In genomic region chr10:96756111-96756903, GRCh38 we compare ENCODE assay signal across 23 cellular contexts. TPM values are rescaled to one million over a fixed set of nuclear protein-coding genes. Genes with fewer than 3 reads are reported as not detected.
DNase-seq lines count a peak whose midpoint lies in the region; ATAC-seq, FAIRE-seq and TF ChIP-seq lines count a peak whose summit lies in the region.
"Had no signal": no experiment of that assay in that cellular context is flagged by ENCODE, and none has a peak within 500 bp of the region (broad histone marks: within the 10 kb centered on the region; RNA-seq: fewer than 3 reads in every experiment).

No MANE protein-coding gene starts in this region.

- TF ChIP-seq POLR2A in testis (IDR thresholded peaks at IDR 0.05): no peak

- H3K9ac ChIP-seq in BLaER1 treated with 17β-estradiol and CSF1 and Interleukin-3, amounts not matched to agents 10 nM and 100 nM: peak overlapping the region in 6 of 11 experiments; percentile 12 to 76 (median 66); a peak in 11 of 22 replicates
- no peak overlapping the region for H3K9ac ChIP-seq in MM.1S (ENCODE audit: low read length)

- peaks cover 0 to 10% (median 0%) of the 10 kb centered on the region in 11 experiments; a peak in 2 of 22 replicates for H4K20me1 ChIP-seq in BLaER1 treated with 17β-estradiol and CSF1 and Interleukin-3, amounts not matched to agents 10 nM and 100 nM
- H4K20me1 ChIP-seq in MM.1S (ENCODE audit: insufficient read depth, low read length): no peaks in the 10 kb centered on the region

- H3K27ac ChIP-seq in BLaER1 treated with 17β-estradiol and CSF1 and Interleukin-3, amounts not matched to agents 10 nM and 100 nM: peak overlapping the region in 10 of 11 experiments; percentile 43 to 91 (median 80); a peak in 20 of 22 replicates
- H3K27ac ChIP-seq in MM.1S (ENCODE audit: low read length) (no peak overlapping the region), testis (no peak overlapping the region)
- H3K27ac ChIP-seq: HL-60, neutrophil had no signal

- H3K4me3 Mint-ChIP-seq in naive B cell: peak overlapping the region; percentile 6 to 84 (median 63)
- H3K4me3 Mint-ChIP-seq: activated CD4-positive, alpha-beta memory T cell treated with anti-CD3 and anti-CD28 coated beads, Interleukin-2, amount 10 ng/mL, durations not matched to agents 7 days and 5 days; H9 had no signal

- H3K4me1 ChIP-seq in BLaER1 treated with 17β-estradiol and CSF1 and Interleukin-3, amounts not matched to agents 10 nM and 100 nM: peaks cover 61 to 98% (median 89%) of the 10 kb centered on the region in 10 experiments
- H3K4me1 ChIP-seq in MM.1S (ENCODE audit: low read length) (peaks cover 23% of the 10 kb centered on the region), testis (no peaks in the 10 kb centered on the region)

- no peaks in the 10 kb centered on the region for H3K36me3 Mint-ChIP-seq in naive B cell

- H3K27me3 Mint-ChIP-seq in naive B cell: no peaks in the 10 kb centered on the region

- peak overlapping the region; percentile 84 to 98 (median 93) for H3K27ac Mint-ChIP-seq in naive B cell
- H3K27ac Mint-ChIP-seq: activated CD4-positive, alpha-beta memory T cell treated with anti-CD3 and anti-CD28 coated beads, Interleukin-2, amount 10 ng/mL, durations not matched to agents 7 days and 5 days had no signal

- peaks cover 0 to 16% (median 0%) of the 10 kb centered on the region in 11 experiments; a peak in 6 of 22 replicates for H3K36me3 ChIP-seq in BLaER1 treated with 17β-estradiol and CSF1 and Interleukin-3, amounts not matched to agents 10 nM and 100 nM
- no peaks in the 10 kb centered on the region for H3K36me3 ChIP-seq in MM.1S (replicated peaks; ENCODE audit: insufficient read depth, low read length)
- no peaks in the 10 kb centered on the region for H3K36me3 ChIP-seq in testis (ENCODE audit: low read depth, missing control alignments)
- H3K36me3 ChIP-seq: neutrophil had no signal

- peaks cover 9% of the 10 kb centered on the region for H3F3A ChIP-seq in MM.1S (ENCODE audit: insufficient read depth, low read length)

- H3K79me2 ChIP-seq in MM.1S (ENCODE audit: low read length): no peaks in the 10 kb centered on the region

- peak overlapping the region; percentile 65 to 88 (median 78) for H3K4me2 ChIP-seq in BLaER1 treated with 17β-estradiol and CSF1 and Interleukin-3, amounts not matched to agents 10 nM and 100 nM
- peak overlapping the region; percentile 12; the same call in 1 of the 2 replicates for H3K4me2 ChIP-seq in MM.1S (ENCODE audit: low read depth, low read length)

- DNase-seq in GM18507 (ENCODE audit: extremely low spot score, insufficient read length, low read depth) (no peak), MM.1S (peak; percentile 72), naive B cell (no peak), testis (no peak), HuH-7.5 (ENCODE audit: low spot score) (no peak), DMS153 (lab: John Stamatoyannopoulos, UW) (no peak), NCI-H2029 treated with DMSO at 0.1 percent for 48 hours (lab: John Stamatoyannopoulos, UW) (no peak)
- DNase-seq: ACHN; activated CD4-positive, alpha-beta memory T cell treated with anti-CD3 and anti-CD28 coated beads, Interleukin-2, amount 10 ng/mL, durations not matched to agents 7 days and 5 days; activated effector memory CD4-positive, alpha-beta T cell treated with Interleukin-2 at 50 U/mL for 16 hours; activated T-cell treated with anti-CD3 and anti-CD28 coated beads for 4 hours; C1 segment of cervical spinal cord; Calu3; H9; kidney glomerular epithelial cell; NCI-H82; SHP77 treated with DMSO at 0.1 percent for 48 hours; stimulated activated CD4-positive, alpha-beta T cell treated with anti-CD3 and anti-CD28 coated beads, Interleukin-1b, Interleukin-23, amount 100 ng/mL, for 48 hours had no signal

- TF ChIP-seq CTCF in MM.1S (IDR thresholded peaks at IDR 0.05; ENCODE audit: low read length): no peak
- TF ChIP-seq CTCF in testis (IDR thresholded peaks at IDR 0.05): no peak

- H3K4me1 Mint-ChIP-seq in naive B cell: peaks cover 61 to 84% (median 81%) of the 10 kb centered on the region in 3 donors
- H3K4me1 Mint-ChIP-seq: H9 had no signal

- peak; percentile 77 to 80 for ATAC-seq in naive B cell (ENCODE audit: low read depth in 2 of 2)

- no peak overlapping the region for H2AFZ ChIP-seq in MM.1S (ENCODE audit: low read length)

- 91 to 92% methylated on average over 5 of the region's 5 CpGs for WGBS in testis, 2 donors

- peak; percentile 59 for FAIRE-seq in GM18507 (lab: Jason Lieb, UNC)
- FAIRE-seq: urothelium cell line had no signal

- H3K9me3 ChIP-seq in BLaER1 treated with 17β-estradiol and CSF1 and Interleukin-3, amounts not matched to agents 10 nM and 100 nM (replicated peaks in 1 of 11): peaks cover 0 to 12% (median under 1%) of the 10 kb centered on the region in 11 experiments; a peak in 9 of 22 replicates
- no peaks in the 10 kb centered on the region for H3K9me3 ChIP-seq in MM.1S (replicated peaks; ENCODE audit: insufficient read depth, low read length)
- no peaks in the 10 kb centered on the region for H3K9me3 ChIP-seq in testis
- H3K9me3 ChIP-seq: neutrophil had no signal

- no peaks in the 10 kb centered on the region for H3K9me3 Mint-ChIP-seq in naive B cell
- H3K9me3 Mint-ChIP-seq: activated CD4-positive, alpha-beta memory T cell treated with anti-CD3 and anti-CD28 coated beads, Interleukin-2, amount 10 ng/mL, durations not matched to agents 7 days and 5 days; H9 had no signal

- intact Hi-C loops in testis (cut with DNase I; ENCODE audit: low total_unique reads): no loop called here

- H3K4me3 ChIP-seq in BLaER1 treated with 17β-estradiol and CSF1 and Interleukin-3, amounts not matched to agents 10 nM and 100 nM: no peak overlapping the region
- H3K4me3 ChIP-seq in MM.1S (ENCODE audit: low read length): no peak overlapping the region
- H3K4me3 ChIP-seq in testis: no peak overlapping the region
- H3K4me3 ChIP-seq: lung had no signal

- H3K27me3 ChIP-seq in BLaER1 treated with 17β-estradiol and CSF1 and Interleukin-3, amounts not matched to agents 10 nM and 100 nM: no peaks in the 10 kb centered on the region
- H3K27me3 ChIP-seq in MM.1S (replicated peaks; ENCODE audit: insufficient read depth, low read length) (no peaks in the 10 kb centered on the region), testis (no peaks in the 10 kb centered on the region)
- H3K27me3 ChIP-seq: neutrophil had no signal

- no peaks in the 10 kb centered on the region for H3K9me2 ChIP-seq in MM.1S (replicated peaks; ENCODE audit: insufficient read depth, low read length)

RNA-seq across cellular contexts. Expression of gene PIK3AP1, which starts 36.0 kb away (rescaled TPM):
- polyA plus RNA-seq in naive B cell (ENCODE audit: low read depth in 6 of 6): 100 to 1,000 TPM; 153 to 247 (median 170) TPM
- 10 to 100 TPM in 1 of 2 donors, 1 to 10 TPM in 1; 6.6 to 10.0 TPM for total RNA-seq in testis
- polyA plus RNA-seq in testis (ENCODE audit: insufficient read depth, low read depth, low replicate concordance): 6.5 TPM

Comparison
In these comparisons a context has a peak if more than half of its experiments do, and no peak if none do; other contexts are left out.
1. H3K27ac ChIP-seq: peak in BLaER1 treated with 17β-estradiol and CSF1 and Interleukin-3, amounts not matched to agents 10 nM and 100 nM (10 of 11); none in MM.1S (single experiment) and testis (0 of 2).
2. RNA of gene PIK3AP1, which starts 36.0 kb away (polyA plus RNA-seq): 153 to 247 TPM in naive B cell; 6.5 TPM in testis (single experiment); every median in the first group is over 10 times any median in the second.